In the genomic region with DNA sequence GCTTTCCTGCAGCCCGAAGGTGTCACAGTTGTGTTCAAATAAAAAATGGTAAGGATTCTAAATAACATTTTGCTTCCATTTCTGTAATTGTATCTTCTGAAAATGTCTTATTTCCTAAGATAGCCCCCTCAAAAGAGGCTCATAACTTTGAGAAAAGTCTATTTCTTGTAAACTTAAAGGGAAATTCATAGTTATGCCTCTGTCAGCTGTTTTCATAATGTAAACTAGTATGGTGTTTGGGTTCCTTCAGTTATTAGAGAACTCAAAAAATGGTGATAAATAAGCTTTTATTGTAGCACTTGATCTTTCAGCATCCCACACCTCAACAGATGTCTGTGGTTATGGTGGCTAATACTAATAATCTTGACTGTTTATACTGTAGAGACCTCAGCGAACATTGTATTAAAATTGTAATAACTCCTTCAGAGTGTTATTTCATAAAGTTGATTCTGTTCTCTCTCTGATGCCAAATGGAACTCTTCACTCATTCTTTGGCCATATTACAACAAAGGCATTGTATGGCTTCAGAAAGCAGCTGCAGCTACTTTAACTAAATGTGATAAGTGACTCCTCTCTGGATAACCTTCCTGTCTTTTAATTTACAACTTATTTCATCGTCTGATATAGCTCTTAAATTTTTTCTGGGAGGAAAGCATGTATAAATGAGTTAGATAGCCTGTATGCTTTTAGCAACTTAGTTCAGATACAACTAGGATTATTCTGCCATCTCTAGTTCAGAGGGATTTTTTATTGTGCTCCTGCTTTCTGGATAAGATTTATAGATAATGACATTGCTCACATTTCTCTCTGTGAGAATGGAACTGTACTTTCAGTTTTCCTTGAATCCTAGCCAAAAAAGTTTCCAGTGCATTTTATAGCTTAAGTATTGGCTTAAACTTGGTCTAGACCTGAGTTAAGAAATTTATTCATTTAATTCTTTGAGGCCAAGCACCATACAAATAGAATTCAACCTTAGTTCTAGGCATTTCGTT, we compare ENCODE assay signal across 1 cellular context.
TF ChIP-seq lines count a peak whose summit lies in the region.

No MANE protein-coding gene starts in this region.

TF ChIP-seq in K562, 482 proteins besides CTCF, POLR2A, EP300 and RAD21 (continued from another document and continues in another):
- TF ChIP-seq ZC3H4 (CRISPR knock-in tag; IDR thresholded peaks at IDR 0.05; ENCODE audit: borderline replicate concordance) (no peak), FOXJ3 (CRISPR knock-in tag; IDR thresholded peaks at IDR 0.05) (no peak), TEAD1 (CRISPR knock-in tag; IDR thresholded peaks at IDR 0.05) (no peak), POU5F1 (IDR thresholded peaks at IDR 0.05; ENCODE audit: borderline replicate concordance, low read depth, low read length, partially characterized antibody) (no peak), ILK (tag; IDR thresholded peaks at IDR 0.05; ENCODE audit: borderline replicate concordance, low read depth) (no peak), ELF1 (tag; IDR thresholded peaks at IDR 0.05) (no peak), TCF3 (CRISPR knock-in tag; IDR thresholded peaks at IDR 0.05) (no peak), ZZZ3 (IDR thresholded peaks at IDR 0.05) (no peak), SIN3B (IDR thresholded peaks at IDR 0.05; ENCODE audit: low read depth) (no peak), DIDO1 (tag; IDR thresholded peaks at IDR 0.05; ENCODE audit: low read depth) (no peak), MAFG (tag; conservative IDR thresholded peaks at IDR 0.05) (0 out of 2 replicates have a peak, but pooled peaks have one; percentile 22), ZNF224 (CRISPR knock-in tag; IDR thresholded peaks at IDR 0.05) (no peak), MYBL2 (IDR thresholded peaks at IDR 0.05; ENCODE audit: low read depth) (no peak), MYBL2 (CRISPR knock-in tag; IDR thresholded peaks at IDR 0.05; ENCODE audit: borderline replicate concordance) (no peak), ZNF583 (CRISPR knock-in tag; IDR thresholded peaks at IDR 0.05) (no peak), BDP1 (IDR thresholded peaks at IDR 0.05; ENCODE audit: insufficient read depth, insufficient read length) (no peak), ARID1B (IDR thresholded peaks at IDR 0.05) (peak; percentile 35; the same call in 1 of the 2 replicates), NFE2 (IDR thresholded peaks at IDR 0.05; ENCODE audit: low read depth) (no peak), CBX8 (IDR thresholded peaks at IDR 0.05; ENCODE audit: borderline replicate concordance, extremely low read depth, low read depth, low read length, poor library complexity, severe bottlenecking) (no peak), RBFOX2 (IDR thresholded peaks at IDR 0.05; ENCODE audit: low read depth, low read length) (no peak), MAZ (CRISPR knock-in tag; conservative IDR thresholded peaks at IDR 0.05 in 1 of 2, IDR thresholded peaks at IDR 0.05 in 1 of 2) (no peak), BACH1 (tag; IDR thresholded peaks at IDR 0.05) (no peak), BMI1 (IDR thresholded peaks at IDR 0.05; ENCODE audit: low read length) (no peak), MYNN (IDR thresholded peaks at IDR 0.05) (no peak), MYNN (CRISPR knock-in tag; IDR thresholded peaks at IDR 0.05) (no peak), ZNF699 (CRISPR knock-in tag; IDR thresholded peaks at IDR 0.05; ENCODE audit: insufficient replicate concordance) (no peak), MAFK (IDR thresholded peaks at IDR 0.05; ENCODE audit: low read length) (peak; percentile 42; the same call in 1 of the 2 replicates), ZNF232 (CRISPR knock-in tag; IDR thresholded peaks at IDR 0.05) (no peak), KLF16 (IDR thresholded peaks at IDR 0.05) (no peak), PTRF (tag; IDR thresholded peaks at IDR 0.05) (no peak), ZKSCAN8 (CRISPR knock-in tag; IDR thresholded peaks at IDR 0.05) (no peak), CBX5 (IDR thresholded peaks at IDR 0.05; ENCODE audit: borderline replicate concordance, low read depth) (no peak)
- TF ChIP-seq, protein P1, sequence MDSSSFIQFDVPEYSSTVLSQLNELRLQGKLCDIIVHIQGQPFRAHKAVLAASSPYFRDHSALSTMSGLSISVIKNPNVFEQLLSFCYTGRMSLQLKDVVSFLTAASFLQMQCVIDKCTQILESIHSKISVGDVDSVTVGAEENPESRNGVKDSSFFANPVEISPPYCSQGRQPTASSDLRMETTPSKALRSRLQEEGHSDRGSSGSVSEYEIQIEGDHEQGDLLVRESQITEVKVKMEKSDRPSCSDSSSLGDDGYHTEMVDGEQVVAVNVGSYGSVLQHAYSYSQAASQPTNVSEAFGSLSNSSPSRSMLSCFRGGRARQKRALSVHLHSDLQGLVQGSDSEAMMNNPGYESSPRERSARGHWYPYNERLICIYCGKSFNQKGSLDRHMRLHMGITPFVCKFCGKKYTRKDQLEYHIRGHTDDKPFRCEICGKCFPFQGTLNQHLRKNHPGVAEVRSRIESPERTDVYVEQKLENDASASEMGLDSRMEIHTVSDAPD (CRISPR knock-in tag; IDR thresholded peaks at IDR 0.05): no peak
- TF ChIP-seq, protein P2, sequence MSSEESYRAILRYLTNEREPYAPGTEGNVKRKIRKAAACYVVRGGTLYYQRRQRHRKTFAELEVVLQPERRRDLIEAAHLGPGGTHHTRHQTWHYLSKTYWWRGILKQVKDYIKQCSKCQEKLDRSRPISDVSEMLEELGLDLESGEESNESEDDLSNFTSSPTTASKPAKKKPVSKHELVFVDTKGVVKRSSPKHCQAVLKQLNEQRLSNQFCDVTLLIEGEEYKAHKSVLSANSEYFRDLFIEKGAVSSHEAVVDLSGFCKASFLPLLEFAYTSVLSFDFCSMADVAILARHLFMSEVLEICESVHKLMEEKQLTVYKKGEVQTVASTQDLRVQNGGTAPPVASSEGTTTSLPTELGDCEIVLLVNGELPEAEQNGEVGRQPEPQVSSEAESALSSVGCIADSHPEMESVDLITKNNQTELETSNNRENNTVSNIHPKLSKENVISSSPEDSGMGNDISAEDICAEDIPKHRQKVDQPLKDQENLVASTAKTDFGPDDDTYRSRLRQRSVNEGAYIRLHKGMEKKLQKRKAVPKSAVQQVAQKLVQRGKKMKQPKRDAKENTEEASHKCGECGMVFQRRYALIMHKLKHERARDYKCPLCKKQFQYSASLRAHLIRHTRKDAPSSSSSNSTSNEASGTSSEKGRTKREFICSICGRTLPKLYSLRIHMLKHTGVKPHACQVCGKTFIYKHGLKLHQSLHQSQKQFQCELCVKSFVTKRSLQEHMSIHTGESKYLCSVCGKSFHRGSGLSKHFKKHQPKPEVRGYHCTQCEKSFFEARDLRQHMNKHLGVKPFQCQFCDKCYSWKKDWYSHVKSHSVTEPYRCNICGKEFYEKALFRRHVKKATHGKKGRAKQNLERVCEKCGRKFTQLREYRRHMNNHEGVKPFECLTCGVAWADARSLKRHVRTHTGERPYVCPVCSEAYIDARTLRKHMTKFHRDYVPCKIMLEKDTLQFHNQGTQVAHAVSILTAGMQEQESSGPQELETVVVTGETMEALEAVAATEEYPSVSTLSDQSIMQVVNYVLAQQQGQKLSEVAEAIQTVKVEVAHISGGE (CRISPR knock-in tag; IDR thresholded peaks at IDR 0.05): no peak
- TF ChIP-seq, protein P3, sequence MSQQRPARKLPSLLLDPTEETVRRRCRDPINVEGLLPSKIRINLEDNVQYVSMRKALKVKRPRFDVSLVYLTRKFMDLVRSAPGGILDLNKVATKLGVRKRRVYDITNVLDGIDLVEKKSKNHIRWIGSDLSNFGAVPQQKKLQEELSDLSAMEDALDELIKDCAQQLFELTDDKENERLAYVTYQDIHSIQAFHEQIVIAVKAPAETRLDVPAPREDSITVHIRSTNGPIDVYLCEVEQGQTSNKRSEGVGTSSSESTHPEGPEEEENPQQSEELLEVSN (IDR thresholded peaks at IDR 0.05; ENCODE audit: borderline replicate concordance in 1 of 2, extremely low read depth in 1 of 2, insufficient read depth in 1 of 2, insufficient read length in 1 of 2, low read depth in 1 of 2, low read length in 1 of 2, poor library complexity in 1 of 2, severe bottlenecking in 1 of 2): no peak
- TF ChIP-seq, protein P4, sequence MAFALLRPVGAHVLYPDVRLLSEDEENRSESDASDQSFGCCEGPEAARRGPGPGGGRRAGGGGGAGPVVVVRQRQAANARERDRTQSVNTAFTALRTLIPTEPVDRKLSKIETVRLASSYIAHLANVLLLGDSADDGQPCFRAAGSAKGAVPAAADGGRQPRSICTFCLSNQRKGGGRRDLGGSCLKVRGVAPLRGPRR (CRISPR knock-in tag; IDR thresholded peaks at IDR 0.05): no peak
- TF ChIP-seq, protein P5, sequence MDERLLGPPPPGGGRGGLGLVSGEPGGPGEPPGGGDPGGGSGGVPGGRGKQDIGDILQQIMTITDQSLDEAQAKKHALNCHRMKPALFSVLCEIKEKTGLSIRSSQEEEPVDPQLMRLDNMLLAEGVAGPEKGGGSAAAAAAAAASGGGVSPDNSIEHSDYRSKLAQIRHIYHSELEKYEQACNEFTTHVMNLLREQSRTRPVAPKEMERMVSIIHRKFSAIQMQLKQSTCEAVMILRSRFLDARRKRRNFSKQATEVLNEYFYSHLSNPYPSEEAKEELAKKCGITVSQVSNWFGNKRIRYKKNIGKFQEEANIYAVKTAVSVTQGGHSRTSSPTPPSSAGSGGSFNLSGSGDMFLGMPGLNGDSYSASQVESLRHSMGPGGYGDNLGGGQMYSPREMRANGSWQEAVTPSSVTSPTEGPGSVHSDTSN (CRISPR knock-in tag; IDR thresholded peaks at IDR 0.05; ENCODE audit: low read depth): no peak
- TF ChIP-seq, protein P5 (tag; conservative IDR thresholded peaks at IDR 0.05; ENCODE audit: low read depth): 0 out of 2 replicates have a peak, but pooled peaks have one; percentile 14
- TF ChIP-seq, protein P6, sequence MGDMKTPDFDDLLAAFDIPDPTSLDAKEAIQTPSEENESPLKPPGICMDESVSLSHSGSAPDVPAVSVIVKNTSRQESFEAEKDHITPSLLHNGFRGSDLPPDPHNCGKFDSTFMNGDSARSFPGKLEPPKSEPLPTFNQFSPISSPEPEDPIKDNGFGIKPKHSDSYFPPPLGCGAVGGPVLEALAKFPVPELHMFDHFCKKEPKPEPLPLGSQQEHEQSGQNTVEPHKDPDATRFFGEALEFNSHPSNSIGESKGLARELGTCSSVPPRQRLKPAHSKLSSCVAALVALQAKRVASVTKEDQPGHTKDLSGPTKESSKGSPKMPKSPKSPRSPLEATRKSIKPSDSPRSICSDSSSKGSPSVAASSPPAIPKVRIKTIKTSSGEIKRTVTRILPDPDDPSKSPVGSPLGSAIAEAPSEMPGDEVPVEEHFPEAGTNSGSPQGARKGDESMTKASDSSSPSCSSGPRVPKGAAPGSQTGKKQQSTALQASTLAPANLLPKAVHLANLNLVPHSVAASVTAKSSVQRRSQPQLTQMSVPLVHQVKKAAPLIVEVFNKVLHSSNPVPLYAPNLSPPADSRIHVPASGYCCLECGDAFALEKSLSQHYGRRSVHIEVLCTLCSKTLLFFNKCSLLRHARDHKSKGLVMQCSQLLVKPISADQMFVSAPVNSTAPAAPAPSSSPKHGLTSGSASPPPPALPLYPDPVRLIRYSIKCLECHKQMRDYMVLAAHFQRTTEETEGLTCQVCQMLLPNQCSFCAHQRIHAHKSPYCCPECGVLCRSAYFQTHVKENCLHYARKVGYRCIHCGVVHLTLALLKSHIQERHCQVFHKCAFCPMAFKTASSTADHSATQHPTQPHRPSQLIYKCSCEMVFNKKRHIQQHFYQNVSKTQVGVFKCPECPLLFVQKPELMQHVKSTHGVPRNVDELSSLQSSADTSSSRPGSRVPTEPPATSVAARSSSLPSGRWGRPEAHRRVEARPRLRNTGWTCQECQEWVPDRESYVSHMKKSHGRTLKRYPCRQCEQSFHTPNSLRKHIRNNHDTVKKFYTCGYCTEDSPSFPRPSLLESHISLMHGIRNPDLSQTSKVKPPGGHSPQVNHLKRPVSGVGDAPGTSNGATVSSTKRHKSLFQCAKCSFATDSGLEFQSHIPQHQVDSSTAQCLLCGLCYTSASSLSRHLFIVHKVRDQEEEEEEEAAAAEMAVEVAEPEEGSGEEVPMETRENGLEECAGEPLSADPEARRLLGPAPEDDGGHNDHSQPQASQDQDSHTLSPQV (IDR thresholded peaks at IDR 0.05): peak; percentile 49; the same call in 1 of the 2 replicates
- TF ChIP-seq, protein P7, sequence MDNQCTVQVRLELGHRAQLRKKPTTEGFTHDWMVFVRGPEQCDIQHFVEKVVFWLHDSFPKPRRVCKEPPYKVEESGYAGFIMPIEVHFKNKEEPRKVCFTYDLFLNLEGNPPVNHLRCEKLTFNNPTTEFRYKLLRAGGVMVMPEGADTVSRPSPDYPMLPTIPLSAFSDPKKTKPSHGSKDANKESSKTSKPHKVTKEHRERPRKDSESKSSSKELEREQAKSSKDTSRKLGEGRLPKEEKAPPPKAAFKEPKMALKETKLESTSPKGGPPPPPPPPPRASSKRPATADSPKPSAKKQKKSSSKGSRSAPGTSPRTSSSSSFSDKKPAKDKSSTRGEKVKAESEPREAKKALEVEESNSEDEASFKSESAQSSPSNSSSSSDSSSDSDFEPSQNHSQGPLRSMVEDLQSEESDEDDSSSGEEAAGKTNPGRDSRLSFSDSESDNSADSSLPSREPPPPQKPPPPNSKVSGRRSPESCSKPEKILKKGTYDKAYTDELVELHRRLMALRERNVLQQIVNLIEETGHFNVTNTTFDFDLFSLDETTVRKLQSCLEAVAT (IDR thresholded peaks at IDR 0.05): no peak
- TF ChIP-seq, protein P8, sequence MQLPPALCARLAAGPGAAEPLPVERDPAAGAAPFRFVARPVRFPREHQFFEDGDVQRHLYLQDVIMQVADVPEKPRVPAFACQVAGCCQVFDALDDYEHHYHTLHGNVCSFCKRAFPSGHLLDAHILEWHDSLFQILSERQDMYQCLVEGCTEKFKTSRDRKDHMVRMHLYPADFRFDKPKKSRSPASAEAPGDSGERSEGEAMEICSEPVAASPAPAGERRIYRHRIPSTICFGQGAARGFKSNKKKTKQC (CRISPR knock-in tag; IDR thresholded peaks at IDR 0.05): no peak
